In genomic region chr1:165755393-165756010, GRCh38 we compare ENCODE assay signal across 13 cellular contexts.
"Had no signal": no experiment of that assay in that cellular context is flagged by ENCODE, and none has a peak within 500 bp of the region (broad histone marks: within the 10 kb centered on the region; RNA-seq: fewer than 3 reads in every experiment).

No MANE protein-coding gene starts in this region.

- H3K4me3 ChIP-seq: cardiac muscle cell, heart left ventricle, sigmoid colon, SK-N-MC had no signal

- H3K36me3 Mint-ChIP-seq: natural killer cell had no signal

- H3K4me3 Mint-ChIP-seq: natural killer cell, type B pancreatic cell had no signal

- H3K9me3 Mint-ChIP-seq: natural killer cell, type B pancreatic cell had no signal

- H3K27ac Mint-ChIP-seq: type B pancreatic cell had no signal

- DNase-seq: activated CD4-positive, alpha-beta T cell treated with anti-CD3 and anti-CD28 coated beads, Interleukin-2, amount 50 U/mL, for 4 hours; activated effector memory CD4-positive, alpha-beta T cell treated with anti-CD3 and anti-CD28 coated beads, Interleukin-2, amount 50 U/mL, for 16 hours; foreskin melanocyte; heart left ventricle; left colon; natural killer cell; nucleus accumbens; sigmoid colon; stimulated activated CD4-positive, alpha-beta T cell treated with anti-CD3 and anti-CD28 coated beads, Interleukin-2, amount 100 ng/mL, for 24 hours; stimulated activated naive CD4-positive, alpha-beta T cell treated with Interleukin-2 at 50 U/mL for 16 hours had no signal

- H3K27me3 Mint-ChIP-seq: type B pancreatic cell had no signal

- ATAC-seq: heart left ventricle, left colon, natural killer cell had no signal
